ENCODE assay signal across 8 cellular contexts in genomic region chr15:23566070-23567050, GRCh38. TPM values are rescaled to one million over a fixed set of nuclear protein-coding genes. Genes with fewer than 3 reads are reported as not detected.
DNase-seq lines count a peak whose midpoint lies in the region; ATAC-seq and TF ChIP-seq lines count a peak whose summit lies in the region.

No MANE protein-coding gene starts in this region.

- POLR2A ChIA-PET in WTC11 (lab: Charles Lee): no interaction called here

- intact Hi-C loops in activated CD4-positive, alpha-beta T cell treated with anti-CD3 and anti-CD28 coated beads, Interleukin-2, amount 10 ng/mL, durations not matched to agents 24 days and 14 days (cut with micrococcal nuclease): no loop called here

- peaks cover 2% of the 10 kb centered on the region for H3K27me3 Mint-ChIP-seq in activated CD4-positive, alpha-beta T cell treated with anti-CD3 and anti-CD28 coated beads, Interleukin-2, amount 10 ng/mL, durations not matched to agents 24 days and 14 days
- peaks cover 5% of the 10 kb centered on the region; the same call in 1 of the 2 replicates for H3K27me3 Mint-ChIP-seq in WTC11 (ENCODE audit: low read depth)

- no peaks in the 10 kb centered on the region for H3K4me1 Mint-ChIP-seq in activated CD4-positive, alpha-beta T cell treated with anti-CD3 and anti-CD28 coated beads, Interleukin-2, amount 10 ng/mL, durations not matched to agents 24 days and 14 days
- H3K4me1 Mint-ChIP-seq in WTC11: peaks cover 4% of the 10 kb centered on the region

- H3K36me3 Mint-ChIP-seq in activated CD4-positive, alpha-beta T cell treated with anti-CD3 and anti-CD28 coated beads, Interleukin-2, amount 10 ng/mL, durations not matched to agents 24 days and 14 days (ENCODE audit: low read depth): no peaks in the 10 kb centered on the region
- peaks cover 33% of the 10 kb centered on the region for H3K36me3 Mint-ChIP-seq in WTC11

- CTCF ChIA-PET in WTC11 (lab: Charles Lee): no interaction called here

- H3K9me3 Mint-ChIP-seq in activated CD4-positive, alpha-beta T cell treated with anti-CD3 and anti-CD28 coated beads, Interleukin-2, amount 10 ng/mL, durations not matched to agents 24 days and 14 days: no peaks in the 10 kb centered on the region
- peaks cover 51% of the 10 kb centered on the region for H3K9me3 Mint-ChIP-seq in WTC11

- H3K4me3 Mint-ChIP-seq in activated CD4-positive, alpha-beta T cell treated with anti-CD3 and anti-CD28 coated beads, Interleukin-2, amount 10 ng/mL, durations not matched to agents 24 days and 14 days: peak overlapping the region; percentile 68
- H3K4me3 Mint-ChIP-seq in WTC11: no peak overlapping the region

- peak overlapping the region; percentile 34 for H3K27ac Mint-ChIP-seq in activated CD4-positive, alpha-beta T cell treated with anti-CD3 and anti-CD28 coated beads, Interleukin-2, amount 10 ng/mL, durations not matched to agents 24 days and 14 days
- no peak overlapping the region for H3K27ac Mint-ChIP-seq in WTC11

- DNase-seq in DMS114 treated with DMSO at 0.1 percent for 48 hours (lab: John Stamatoyannopoulos, UW; ENCODE audit: unreplicated experiment): peak; percentile 25
- DNase-seq in NCI-H187 (lab: John Stamatoyannopoulos, UW): peak; percentile 35 to 54
- peak; percentile 71 for DNase-seq in activated CD4-positive, alpha-beta T cell treated with anti-CD3 and anti-CD28 coated beads, Interleukin-2, amount 10 ng/mL, durations not matched to agents 24 days and 14 days
- peak; percentile 61 for DNase-seq in globus pallidus (ENCODE audit: low spot score)
- DNase-seq in superior temporal gyrus (ENCODE audit: extremely low spot score): peak; percentile 63
- no peak for DNase-seq in WTC11 (ENCODE audit: low spot score)
- no peak for DNase-seq in SIG-M5 (lab: John Stamatoyannopoulos, UW)

- ATAC-seq in GM21619 (IDR thresholded peaks at IDR 0.05; ENCODE audit: unreplicated experiment) (no peak), WTC11 (no peak)

- no peak for TF ChIP-seq CTCF in WTC11 (IDR thresholded peaks at IDR 0.05)

TF ChIP-seq in WTC11, 78 proteins besides CTCF, POLR2A, EP300 and RAD21:
- TF ChIP-seq MLX (CRISPR knock-in tag; IDR thresholded peaks at IDR 0.05): no peak
- TF ChIP-seq ARID4B (CRISPR knock-in tag; IDR thresholded peaks at IDR 0.05; ENCODE audit: borderline replicate concordance): no peak
- no peak for TF ChIP-seq ZNF671 (CRISPR knock-in tag; IDR thresholded peaks at IDR 0.05)
- TF ChIP-seq TEAD4 (CRISPR knock-in tag; IDR thresholded peaks at IDR 0.05): no peak
- no peak for TF ChIP-seq NR3C1 (CRISPR knock-in tag; conservative IDR thresholded peaks at IDR 0.05; ENCODE audit: low read depth)
- TF ChIP-seq ZNF121 (CRISPR knock-in tag; IDR thresholded peaks at IDR 0.05): no peak
- TF ChIP-seq CREM (CRISPR knock-in tag; IDR thresholded peaks at IDR 0.05): no peak
- TF ChIP-seq KAT7 (CRISPR knock-in tag; IDR thresholded peaks at IDR 0.05; ENCODE audit: borderline replicate concordance): no peak
- no peak for TF ChIP-seq NR2C2 (CRISPR knock-in tag; IDR thresholded peaks at IDR 0.05)
- no peak for TF ChIP-seq TEAD1 (CRISPR knock-in tag; IDR thresholded peaks at IDR 0.05)
- TF ChIP-seq IRF2 (CRISPR knock-in tag; IDR thresholded peaks at IDR 0.05; ENCODE audit: borderline replicate concordance, low read depth): no peak

RNA-seq across cellular contexts. Expression of gene MKRN3, which starts 0.9 kb away (rescaled TPM):
- total RNA-seq in activated CD4-positive, alpha-beta T cell treated with anti-CD3 and anti-CD28 coated beads, Interleukin-2, amount 10 ng/mL, durations not matched to agents 24 days and 14 days: 1.5 and 2.1 TPM in 2 replicates
- total RNA-seq in WTC11 (2021): not detected in 3 replicates

Comparison
In these comparisons a context has a peak if more than half of its experiments do, and no peak if none do; other contexts are left out.
1. DNase-seq: peak in DMS114 treated with DMSO at 0.1 percent for 48 hours (single experiment), NCI-H187 (2 of 2), activated CD4-positive, alpha-beta T cell treated with anti-CD3 and anti-CD28 coated beads, Interleukin-2, amount 10 ng/mL, durations not matched to agents 24 days and 14 days (single experiment), globus pallidus (single experiment) and superior temporal gyrus (single experiment); none in WTC11 (single experiment) and SIG-M5 (single experiment).